ENCODE assay signal across 9 cellular contexts in genomic region chr11:65589444-65590239, GRCh38. TPM values are rescaled to one million over a fixed set of nuclear protein-coding genes. Genes with fewer than 3 reads are reported as not detected.
DNase-seq lines count a peak whose midpoint lies in the region; ATAC-seq lines count a peak whose summit lies in the region.
"Had no signal": no experiment of that assay in that cellular context is flagged by ENCODE, and none has a peak within 500 bp of the region (broad histone marks: within the 10 kb centered on the region; RNA-seq: fewer than 3 reads in every experiment).

No MANE protein-coding gene starts in this region.

- intact Hi-C loops in activated CD4-positive, alpha-beta T cell treated with anti-CD3 and anti-CD28 coated beads, Interleukin-2, amount 10 ng/mL, durations not matched to agents 24 days and 14 days (cut with micrococcal nuclease) = loop anchor here (2.0 kb wide), 1 partner anchor 25 kb away; the partner anchor contains the start of genes MAP3K11 and PCNX3

- H3K27ac Mint-ChIP-seq in activated CD4-positive, alpha-beta T cell treated with anti-CD3 and anti-CD28 coated beads, Interleukin-2, amount 10 ng/mL, durations not matched to agents 24 days and 14 days = peak overlapping the region; percentile 93
- peak overlapping the region; percentile 98 for H3K27ac Mint-ChIP-seq in stimulated activated memory B cell treated with anti-CD40 and anti-IgM and Interleukin-4, amounts not matched to agents 10 μg/mL and 1 μg/mL and 100 μg/mL, for 72 hours

- peaks cover 36% of the 10 kb centered on the region for H3K4me1 Mint-ChIP-seq in activated CD4-positive, alpha-beta T cell treated with anti-CD3 and anti-CD28 coated beads, Interleukin-2, amount 10 ng/mL, durations not matched to agents 24 days and 14 days
- H3K4me1 Mint-ChIP-seq in stimulated activated memory B cell treated with anti-CD40 and anti-IgM and Interleukin-4, amounts not matched to agents 10 μg/mL and 1 μg/mL and 100 μg/mL, for 72 hours = peaks cover 66% of the 10 kb centered on the region

- peak; percentile 74 for DNase-seq in activated CD4-positive, alpha-beta T cell treated with anti-CD3 and anti-CD28 coated beads, Interleukin-2, amount 10 ng/mL, durations not matched to agents 24 days and 14 days
- DNase-seq in activated CD4-positive, alpha-beta T cell treated with anti-CD3 and anti-CD28 coated beads for 4 hours = no peak
- DNase-seq in OCI-M1 (lab: John Stamatoyannopoulos, UW) (peak; percentile 45), MV-4-11 (lab: John Stamatoyannopoulos, UW) (no peak), hepatic stellate cell (ENCODE audit: low spot score) (no peak)
- peak; percentile 27 for DNase-seq in effector CD8-positive, alpha-beta T cell (lab: John Stamatoyannopoulos, UW)
- DNase-seq: NCI-H1694 had no signal

- H3K4me3 Mint-ChIP-seq in activated CD4-positive, alpha-beta T cell treated with anti-CD3 and anti-CD28 coated beads, Interleukin-2, amount 10 ng/mL, durations not matched to agents 24 days and 14 days = no peak overlapping the region
- peak overlapping the region; percentile 14 for H3K4me3 Mint-ChIP-seq in stimulated activated memory B cell treated with anti-CD40 and anti-IgM and Interleukin-4, amounts not matched to agents 10 μg/mL and 1 μg/mL and 100 μg/mL, for 72 hours

- H3K27me3 Mint-ChIP-seq in activated CD4-positive, alpha-beta T cell treated with anti-CD3 and anti-CD28 coated beads, Interleukin-2, amount 10 ng/mL, durations not matched to agents 24 days and 14 days = no peaks in the 10 kb centered on the region
- no peaks in the 10 kb centered on the region for H3K27me3 Mint-ChIP-seq in stimulated activated memory B cell treated with anti-CD40 and anti-IgM and Interleukin-4, amounts not matched to agents 10 μg/mL and 1 μg/mL and 100 μg/mL, for 72 hours

- ATAC-seq in stimulated activated memory B cell treated with anti-CD40 and anti-IgM and Interleukin-4, amounts not matched to agents 10 μg/mL and 1 μg/mL and 100 μg/mL, for 72 hours = peak; percentile 47
- no peak for ATAC-seq in HG02642 (IDR thresholded peaks at IDR 0.05; ENCODE audit: poor library complexity, unreplicated experiment)

- H3K9me3 Mint-ChIP-seq in activated CD4-positive, alpha-beta T cell treated with anti-CD3 and anti-CD28 coated beads, Interleukin-2, amount 10 ng/mL, durations not matched to agents 24 days and 14 days = no peaks in the 10 kb centered on the region
- no peaks in the 10 kb centered on the region for H3K9me3 Mint-ChIP-seq in stimulated activated memory B cell treated with anti-CD40 and anti-IgM and Interleukin-4, amounts not matched to agents 10 μg/mL and 1 μg/mL and 100 μg/mL, for 72 hours

- peaks cover 46% of the 10 kb centered on the region for H3K36me3 Mint-ChIP-seq in activated CD4-positive, alpha-beta T cell treated with anti-CD3 and anti-CD28 coated beads, Interleukin-2, amount 10 ng/mL, durations not matched to agents 24 days and 14 days (ENCODE audit: low read depth)
- peaks cover 39% of the 10 kb centered on the region for H3K36me3 Mint-ChIP-seq in stimulated activated memory B cell treated with anti-CD40 and anti-IgM and Interleukin-4, amounts not matched to agents 10 μg/mL and 1 μg/mL and 100 μg/mL, for 72 hours

RNA-seq across cellular contexts. Expression of gene KCNK7, which starts 6.0 kb away (rescaled TPM):
- total RNA-seq in activated CD4-positive, alpha-beta T cell treated with anti-CD3 and anti-CD28 coated beads, Interleukin-2, amount 10 ng/mL, durations not matched to agents 24 days and 14 days = 0.69 and 1.3 TPM in 2 replicates

RNA-seq across cellular contexts. Expression of gene EHBP1L1, which starts 13.8 kb away (rescaled TPM):
- 167 and 173 TPM in 2 replicates for total RNA-seq in activated CD4-positive, alpha-beta T cell treated with anti-CD3 and anti-CD28 coated beads, Interleukin-2, amount 10 ng/mL, durations not matched to agents 24 days and 14 days

RNA-seq across cellular contexts. Expression of gene FAM89B, which starts 17.3 kb away (rescaled TPM):
- 39.1 and 42.4 TPM in 2 replicates for total RNA-seq in activated CD4-positive, alpha-beta T cell treated with anti-CD3 and anti-CD28 coated beads, Interleukin-2, amount 10 ng/mL, durations not matched to agents 24 days and 14 days

RNA-seq across cellular contexts. Expression of gene ZNRD2, which starts 19.4 kb away (rescaled TPM):
- 83.3 and 83.4 TPM in 2 replicates for total RNA-seq in activated CD4-positive, alpha-beta T cell treated with anti-CD3 and anti-CD28 coated beads, Interleukin-2, amount 10 ng/mL, durations not matched to agents 24 days and 14 days

RNA-seq across cellular contexts. Expression of gene MAP3K11, which starts 24.4 kb away (rescaled TPM):
- total RNA-seq in activated CD4-positive, alpha-beta T cell treated with anti-CD3 and anti-CD28 coated beads, Interleukin-2, amount 10 ng/mL, durations not matched to agents 24 days and 14 days = 89.1 and 90.7 TPM in 2 replicates

Comparison
In these comparisons a context has a peak if more than half of its experiments do, and no peak if none do; other contexts are left out.
1. DNase-seq: peak in activated CD4-positive, alpha-beta T cell treated with anti-CD3 and anti-CD28 coated beads, Interleukin-2, amount 10 ng/mL, durations not matched to agents 24 days and 14 days (single experiment), OCI-M1 (single experiment) and effector CD8-positive, alpha-beta T cell (single experiment); none in activated CD4-positive, alpha-beta T cell treated with anti-CD3 and anti-CD28 coated beads for 4 hours (0 of 2), MV-4-11 (single experiment) and hepatic stellate cell (single experiment).